In the genomic region with DNA sequence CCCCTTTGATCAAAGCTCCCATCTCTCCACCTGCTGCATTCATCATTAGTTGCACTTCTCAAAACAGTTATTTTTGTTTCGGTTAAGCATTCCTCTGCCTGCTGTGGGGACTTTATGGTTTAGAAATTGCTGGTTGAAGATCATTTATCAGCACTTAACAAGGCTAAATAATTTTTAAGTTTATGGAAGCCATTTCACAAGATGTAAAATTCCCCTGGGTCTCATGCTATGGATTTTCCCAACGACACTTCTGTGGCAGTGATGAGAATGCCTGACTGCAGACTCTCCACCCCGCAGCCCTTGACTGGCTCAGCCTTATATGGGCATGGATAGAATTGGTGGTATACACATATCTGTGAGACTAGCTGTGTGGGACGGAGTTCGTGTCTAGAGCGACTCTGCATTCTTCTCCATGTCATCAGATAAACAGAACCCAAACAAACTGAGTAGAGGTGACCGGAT, we compare ENCODE assay signal across 14 cellular contexts. TPM values are rescaled to one million over a fixed set of nuclear protein-coding genes. Genes with fewer than 3 reads are reported as not detected.
DNase-seq lines count a peak whose midpoint lies in the region; ATAC-seq and TF ChIP-seq lines count a peak whose summit lies in the region.
"Had no signal": no experiment of that assay in that cellular context is flagged by ENCODE, and none has a peak within 500 bp of the region (broad histone marks: within the 10 kb centered on the region; RNA-seq: fewer than 3 reads in every experiment).

No MANE protein-coding gene starts in this region.

- TF ChIP-seq CTCF in parathyroid adenoma (IDR thresholded peaks at IDR 0.05) = no peak
- no peak for TF ChIP-seq CTCF in adrenal gland (IDR thresholded peaks at IDR 0.05)

- H2AFZ ChIP-seq in parathyroid adenoma = no peak overlapping the region

- no peaks in the 10 kb centered on the region for H3K36me3 ChIP-seq in BLaER1
- H3K36me3 ChIP-seq in adipocyte (ENCODE audit: control insufficient read depth, insufficient read depth, low read length, severe bottlenecking) = peaks cover 68% of the 10 kb centered on the region
- no peaks in the 10 kb centered on the region for H3K36me3 ChIP-seq in parathyroid adenoma (ENCODE audit: control insufficient read depth, insufficient read depth, low read length)
- H3K36me3 ChIP-seq in adrenal gland (replicated peaks in 1 of 2) = no peaks in the 10 kb centered on the region

- no peaks in the 10 kb centered on the region for H3K79me2 ChIP-seq in parathyroid adenoma

- 83 to 87% (median 85%) methylated on average over 7 of the region's 7 CpGs for WGBS in adrenal gland, 4 donors

- H3K4me1 ChIP-seq in BLaER1 = peaks cover 36% of the 10 kb centered on the region
- H3K4me1 ChIP-seq in adipocyte (ENCODE audit: control insufficient read depth, insufficient read depth, low read length) = peaks cover 27% of the 10 kb centered on the region
- H3K4me1 ChIP-seq in parathyroid adenoma = no peaks in the 10 kb centered on the region
- peaks cover 0 to 6% of the 10 kb centered on the region in 2 donors for H3K4me1 ChIP-seq in adrenal gland (replicated peaks in 1 of 2)

- H4K20me1 ChIP-seq in BLaER1 = no peaks in the 10 kb centered on the region

- H3K4me3 ChIP-seq in BLaER1 (no peak overlapping the region), adipocyte (ENCODE audit: low read length) (no peak overlapping the region), parathyroid adenoma (ENCODE audit: low read depth, low read length) (no peak overlapping the region), adrenal gland (no peak overlapping the region)

- ATAC-seq in HG02623 (IDR thresholded peaks at IDR 0.05; ENCODE audit: unreplicated experiment) = no peak
- ATAC-seq: left colon had no signal

- in situ Hi-C loops in G401 (cut with HindIII; ENCODE audit: low sequenced_read_pairs) = no loop called here

- H3K4me2 ChIP-seq in BLaER1 (peak overlapping the region; percentile 57), parathyroid adenoma (ENCODE audit: low read length) (no peak overlapping the region)

- no peaks in the 10 kb centered on the region for H3K27me3 ChIP-seq in BLaER1
- H3K27me3 ChIP-seq in adipocyte (replicated peaks; ENCODE audit: control insufficient read depth, insufficient read depth, low read length) = no peaks in the 10 kb centered on the region
- H3K27me3 ChIP-seq in parathyroid adenoma (ENCODE audit: control insufficient read depth, insufficient read depth, low read length) = no peaks in the 10 kb centered on the region
- no peaks in the 10 kb centered on the region for H3K27me3 ChIP-seq in adrenal gland

- TF ChIP-seq POLR2A in adrenal gland (IDR thresholded peaks at IDR 0.05) = no peak

- H3K9ac ChIP-seq in BLaER1 = no peak overlapping the region
- no peak overlapping the region for H3K9ac ChIP-seq in adipocyte (ENCODE audit: low read length)
- H3K9ac ChIP-seq in parathyroid adenoma = no peak overlapping the region

- no peak overlapping the region for H3K27ac ChIP-seq in BLaER1
- peak overlapping the region; percentile 32 for H3K27ac ChIP-seq in parathyroid adenoma
- H3K27ac ChIP-seq in adrenal gland = peak overlapping the region in 1 of 5 donors; percentile 77

- DNase-seq in adipocyte (ENCODE audit: low read depth) = peak; percentile 84
- DNase-seq in fibroblast of peridontal ligament (ENCODE audit: extremely low read depth) = peak; percentile 70
- no peak for DNase-seq in adrenal gland
- DNase-seq in stimulated activated CD4-positive, alpha-beta T cell treated with anti-CD3 and anti-CD28 coated beads, Interleukin-4, amount 100 ng/mL, for 1 hour = no peak
- DNase-seq in G401 (ENCODE audit: low spot score) = no peak
- DNase-seq: H9, left colon, NCI-H1092 treated with DMSO at 0.1 percent for 48 hours, NCI-H526 treated with DMSO at 0.1 percent for 48 hours, RPMI8226 had no signal

- H3K9me3 ChIP-seq in BLaER1 (no peaks in the 10 kb centered on the region), adipocyte (ENCODE audit: control insufficient read depth, low read length) (no peaks in the 10 kb centered on the region), parathyroid adenoma (ENCODE audit: control insufficient read depth, low read length) (no peaks in the 10 kb centered on the region), adrenal gland (replicated peaks in 1 of 3) (no peaks in the 10 kb centered on the region)

- intact Hi-C loops in adrenal gland (cut with DNase I) = no loop called here

RNA-seq across cellular contexts. Expression of a gene that starts 52.8 kb away (rescaled TPM):
- 100 to 1,000 TPM; 114 to 852 (median 175) TPM for total RNA-seq in adrenal gland
- polyA plus RNA-seq in adrenal gland = 100 to 1,000 TPM in 1 of 3 donors, 10 to 100 TPM in 2; 70.9 to 168 (median 77.8) TPM
- 0.12 and 6.1 TPM in 2 replicates for total RNA-seq in G401 (2014; rRNA removed; shearing (Covaris generic))
- polyA plus RNA-seq: CD14-positive monocyte had no signal

RNA-seq across cellular contexts. Expression of a gene that starts 52.9 kb away (rescaled TPM):
- 100 to 1,000 TPM; 124 to 364 (median 207) TPM for total RNA-seq in adrenal gland
- polyA plus RNA-seq in adrenal gland = 100 to 1,000 TPM in 2 of 3 donors, 10 to 100 TPM in 1; 62.4 to 127 (median 121) TPM
- total RNA-seq in G401 (2014; rRNA removed; shearing (Covaris generic)) = 0.18 and 0.98 TPM in 2 replicates

Comparison
In these comparisons a context has a peak if more than half of its experiments do, and no peak if none do; other contexts are left out.
1. DNase-seq: peak in adipocyte (single experiment) and fibroblast of peridontal ligament (single experiment); none in adrenal gland (0 of 7), stimulated activated CD4-positive, alpha-beta T cell treated with anti-CD3 and anti-CD28 coated beads, Interleukin-4, amount 100 ng/mL, for 1 hour (single experiment) and G401 (single experiment).
2. RNA of a gene that starts 52.8 kb away (total RNA-seq): 114 to 852 TPM in adrenal gland; 0.12 to 6.1 TPM in G401; every median in the first group is over 10 times any median in the second.
3. RNA of a gene that starts 52.9 kb away (total RNA-seq): 124 to 364 TPM in adrenal gland; 0.18 to 0.98 TPM in G401; every median in the first group is over 10 times any median in the second.